18 cellular contexts compared by ENCODE assay signal in genomic region chr3:128983293-128984069, GRCh38. TPM values are rescaled to one million over a fixed set of nuclear protein-coding genes. Genes with fewer than 3 reads are reported as not detected.
A peak's percentile ranks its signal among the peaks of the same experiment; 100 is the strongest.
DNase-seq lines count a peak whose midpoint lies in the region; ATAC-seq and TF ChIP-seq lines count a peak whose summit lies in the region.
"Had no signal": no experiment of that assay in that cellular context is flagged by ENCODE, and none has a peak within 500 bp of the region (broad histone marks: within the 10 kb centered on the region; RNA-seq: fewer than 3 reads in every experiment).

No MANE protein-coding gene starts in this region.

- H3K9me3 Mint-ChIP-seq in HFFc6 = no peaks in the 10 kb centered on the region

- peak overlapping the region; percentile 62; the same call in 1 of the 2 replicates for H3K27ac ChIP-seq in RWPE1
- H3K27ac ChIP-seq in foreskin keratinocyte = peak overlapping the region; percentile 40
- no peak overlapping the region for H3K27ac ChIP-seq in neuronal stem cell (replicated peaks; ENCODE audit: low read length)

- H3K14ac ChIP-seq in neuronal stem cell (ENCODE audit: low read length) = no peak overlapping the region

- no peak overlapping the region for H3K4me3 Mint-ChIP-seq in HFFc6

- H3K36me3 Mint-ChIP-seq in HFFc6 (ENCODE audit: low read depth) = no peaks in the 10 kb centered on the region

- H2BK15ac ChIP-seq in neuronal stem cell (ENCODE audit: low read length) = no peak overlapping the region

- H3K27ac Mint-ChIP-seq in HFFc6 = no peak overlapping the region

- H3K23ac ChIP-seq in neuronal stem cell (ENCODE audit: low read depth, low read length, poor library complexity) = no peak overlapping the region

- no peak for ATAC-seq in foreskin keratinocyte
- ATAC-seq in HG03571 (IDR thresholded peaks at IDR 0.05; ENCODE audit: unreplicated experiment) = no peak
- no peak for ATAC-seq in GM19467 (IDR thresholded peaks at IDR 0.05; ENCODE audit: unreplicated experiment)

- H3K4me1 ChIP-seq in foreskin keratinocyte (peaks cover 10% of the 10 kb centered on the region), neuronal stem cell (ENCODE audit: control insufficient read depth in 2 of 2, insufficient read depth in 1 of 2, low read depth in 1 of 2, low read length in 2 of 2) (peaks cover 1 to 3% of the 10 kb centered on the region in 2 donors)
- H3K4me1 ChIP-seq: HAP-1 had no signal

- no peaks in the 10 kb centered on the region for H3K4me1 Mint-ChIP-seq in HFFc6 (ENCODE audit: low read depth)

- H3K18ac ChIP-seq in neuronal stem cell (ENCODE audit: low read length) = peak overlapping the region; percentile 77

- peak overlapping the region; percentile 8 for H3K4ac ChIP-seq in neuronal stem cell (ENCODE audit: low read length)

- H3K36me3 ChIP-seq in neuronal stem cell (replicated peaks in 1 of 2; ENCODE audit: control insufficient read depth in 2 of 2, insufficient read depth in 2 of 2, low read length in 2 of 2) = peaks cover 0 to 24% of the 10 kb centered on the region in 2 donors
- H3K36me3 ChIP-seq: HAP-1, MG63 had no signal

- H3K79me1 ChIP-seq in neuronal stem cell (ENCODE audit: low read depth, low read length) = no peaks in the 10 kb centered on the region

- H3K9me3 ChIP-seq in neuronal stem cell (replicated peaks in 1 of 2; ENCODE audit: control insufficient read depth in 2 of 2, insufficient read depth in 1 of 2, low read depth in 1 of 2, low read length in 2 of 2) = no peaks in the 10 kb centered on the region
- H3K9me3 ChIP-seq: HAP-1, MG63 had no signal

- CTCF ChIA-PET in RWPE1 (lab: Yijun Ruan, JAX) = interaction anchor here (0.6 to 1.9 kb wide), 2 partner anchors 13 to 93 kb away, joined by 3 to 8 read pairs; no protein-coding TSS in a partner anchor

- POLR2A ChIA-PET in RWPE1 (lab: Yijun Ruan, JAX; ENCODE audit: low non-redundant PET) = interaction anchor here (0.6 kb wide), 1 partner anchor 840 kb away, joined by 3 read pairs; no protein-coding TSS in a partner anchor

- H3K27me3 ChIP-seq in foreskin keratinocyte = no peaks in the 10 kb centered on the region
- H3K27me3 ChIP-seq in neuronal stem cell (ENCODE audit: control insufficient read depth in 3 of 3, insufficient read depth in 3 of 3, low read depth in 1 of 3, low read length in 3 of 3) = no peaks in the 10 kb centered on the region

- H2AFZ ChIP-seq in neuronal stem cell (ENCODE audit: low read length) = no peak overlapping the region

- H3K27me3 Mint-ChIP-seq in HFFc6 (ENCODE audit: insufficient read depth) = peaks cover 33% of the 10 kb centered on the region

- H3K4me2 ChIP-seq in neuronal stem cell (ENCODE audit: insufficient read depth, low read length, poor library complexity, severe bottlenecking) = no peak overlapping the region

- DNase-seq in HFFc6 = no peak
- DNase-seq in RWPE1 (ENCODE audit: low spot score) = no peak
- no peak for DNase-seq in foreskin keratinocyte
- DNase-seq in neuronal stem cell (ENCODE audit: low spot score) = no peak
- no peak for DNase-seq in cerebellar cortex (ENCODE audit: low spot score)
- DNase-seq: ACHN, COR-L47, KG1, MG63, NCI-H1092 treated with DMSO at 0.1 percent for 48 hours, NCI-H187 treated with DMSO at 0.1 percent for 48 hours, NCI-H345, NCI-H748 treated with DMSO at 0.1 percent for 48 hours, RPMI8226 had no signal

- peak overlapping the region; percentile 52 for H2BK120ac ChIP-seq in neuronal stem cell (ENCODE audit: low read depth, low read length)

- H3K4me3 ChIP-seq in neuronal stem cell (ENCODE audit: low read length in 2 of 2) = no peak overlapping the region
- H3K4me3 ChIP-seq: HAP-1, MG63 had no signal

- no CpG with 5 or more reads among the region's 9 CpGs for WGBS in neuronal stem cell (ENCODE audit: extremely low coverage in 2 of 2, insufficient read length in 2 of 2, insufficient replicate concordance in 1 of 2), 2 donors

- no peak overlapping the region for H4K8ac ChIP-seq in neuronal stem cell (ENCODE audit: low read depth, low read length)

- H2BK5ac ChIP-seq in neuronal stem cell (ENCODE audit: low read length) = no peak overlapping the region

- no peak overlapping the region for H2AK5ac ChIP-seq in neuronal stem cell (ENCODE audit: low read depth, low read length)

- no peak overlapping the region for H3K9ac ChIP-seq in neuronal stem cell (ENCODE audit: low read depth, low read length, poor library complexity)

- H4K91ac ChIP-seq in neuronal stem cell (ENCODE audit: low read depth, low read length, poor library complexity) = no peak overlapping the region

- TF ChIP-seq CTCF in HFFc6 (IDR thresholded peaks at IDR 0.05) = 0 out of 2 replicates have a peak, but pooled peaks have one; percentile 8
- TF ChIP-seq CTCF in RWPE1 (conservative IDR thresholded peaks at IDR 0.05; ENCODE audit: low read depth) = no peak
- TF ChIP-seq CTCF in foreskin keratinocyte (conservative IDR thresholded peaks at IDR 0.05) = no peak

- H2BK12ac ChIP-seq in neuronal stem cell (ENCODE audit: low read length) = no peak overlapping the region

RNA-seq across cellular contexts. Expression of gene CFAP92, which starts 10.4 kb away (rescaled TPM):
- total RNA-seq in HFFc6 (2021; fragmentation: NEBNext Ultra II Directional; extraction: Animal tissue kit (Norgen Biotek cat#: 25700)) = not detected
- 0.28 and 0.41 TPM in 2 replicates for total RNA-seq in foreskin keratinocyte
- 0.22 and 0.31 TPM in 2 replicates for polyA plus RNA-seq in foreskin keratinocyte
- 5.9 TPM for polyA plus RNA-seq in neuronal stem cell (2013, experiment 1 of 2)
- 7.3 TPM for polyA plus RNA-seq in neuronal stem cell (2013, experiment 2 of 2)

RNA-seq across cellular contexts. Expression of gene EFCC1, which starts 17.6 kb away (rescaled TPM):
- total RNA-seq in HFFc6 (2021; fragmentation: NEBNext Ultra II Directional; extraction: Animal tissue kit (Norgen Biotek cat#: 25700)) = not detected
- not detected in 2 replicates for total RNA-seq in foreskin keratinocyte
- polyA plus RNA-seq in foreskin keratinocyte = not detected in 2 replicates
- 0.96 TPM for polyA plus RNA-seq in neuronal stem cell (2013, experiment 1 of 2)
- 0.93 TPM for polyA plus RNA-seq in neuronal stem cell (2013, experiment 2 of 2)
- total RNA-seq: Daoy had no signal
